Comparison of ENCODE assay signal across 24 cellular contexts in the genomic region with DNA sequence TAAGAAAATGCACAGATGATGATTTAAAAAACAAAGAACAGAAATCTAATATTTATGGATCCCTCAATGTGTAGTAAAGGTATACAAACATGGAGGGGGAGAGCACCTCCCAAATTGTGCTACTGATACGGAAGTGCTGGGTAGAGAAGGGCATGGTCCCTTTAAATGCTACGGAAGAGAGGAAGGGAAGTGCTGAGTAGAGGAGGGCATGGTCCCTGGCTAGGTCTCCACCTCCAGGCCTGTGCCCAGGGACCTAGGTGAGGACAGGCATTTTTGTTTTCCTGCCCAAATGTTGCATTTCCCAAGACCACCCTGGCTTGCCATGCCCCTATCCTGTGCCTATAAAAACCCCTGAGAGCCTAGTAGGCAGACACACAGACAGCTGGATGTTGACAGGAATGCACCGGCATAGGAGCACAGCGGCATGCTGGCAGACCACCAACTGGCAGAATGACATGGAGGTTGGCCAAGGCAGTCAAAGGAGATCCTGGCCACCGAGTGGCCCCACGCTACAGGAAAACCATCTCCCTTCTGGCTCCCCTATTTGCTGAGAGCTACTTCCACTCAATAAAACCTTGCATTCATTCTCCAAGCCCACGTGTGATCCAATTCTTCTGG.
DNase-seq lines count a peak whose midpoint lies in the region; ATAC-seq and TF ChIP-seq lines count a peak whose summit lies in the region.
"Had no signal": no experiment of that assay in that cellular context is flagged by ENCODE, and none has a peak within 500 bp of the region (broad histone marks: within the 10 kb centered on the region; RNA-seq: fewer than 3 reads in every experiment).

No MANE protein-coding gene starts in this region.

- H3K4me3 Mint-ChIP-seq in neural crest cell = no peak overlapping the region
- H3K4me3 Mint-ChIP-seq: activated CD4-positive, alpha-beta T cell treated with anti-CD3 and anti-CD28 coated beads, Interleukin-2, amount 10 ng/mL, durations not matched to agents 7 days and 5 days; activated CD8-positive, alpha-beta memory T cell treated with anti-CD3 and anti-CD28 coated beads, Interleukin-2, amount 10 ng/mL, durations not matched to agents 7 days and 5 days; activated naive CD8-positive, alpha-beta T cell; CD4-positive, alpha-beta T cell; immature natural killer cell; neural progenitor cell; stimulated activated naive B cell treated with anti-CD40 and anti-IgM and Interleukin-4, amounts not matched to agents 10 μg/mL and 1 μg/mL and 100 μg/mL, for 72 hours had no signal

- WGBS in upper lobe of left lung, 2 donors = 50 to 57% methylated on average over 5 to 7 of the region's 7 CpGs

- H3K27me3 Mint-ChIP-seq in neural crest cell (ENCODE audit: low read depth) = peaks cover 19% of the 10 kb centered on the region

- ATAC-seq in RWPE2 (ENCODE audit: low read depth) (peak; percentile 23; the same call in 1 of the 3 replicates), upper lobe of left lung (ENCODE audit: low FRiP score in 2 of 2) (no peak)
- ATAC-seq: activated CD8-positive, alpha-beta memory T cell treated with anti-CD3 and anti-CD28 coated beads, Interleukin-2, amount 10 ng/mL, durations not matched to agents 7 days and 5 days; stimulated activated naive B cell treated with anti-CD40 and anti-IgM and Interleukin-4, amounts not matched to agents 10 μg/mL and 1 μg/mL and 100 μg/mL, for 72 hours had no signal

- TF ChIP-seq EP300 in upper lobe of left lung (IDR thresholded peaks at IDR 0.05) = no peak

- TF ChIP-seq POLR2A in upper lobe of left lung (IDR thresholded peaks at IDR 0.05) = no peak

- no peaks in the 10 kb centered on the region for H3K4me1 Mint-ChIP-seq in neural crest cell
- H3K4me1 Mint-ChIP-seq: activated CD4-positive, alpha-beta T cell treated with anti-CD3 and anti-CD28 coated beads, Interleukin-2, amount 10 ng/mL, durations not matched to agents 7 days and 5 days; activated CD8-positive, alpha-beta memory T cell treated with anti-CD3 and anti-CD28 coated beads, Interleukin-2, amount 10 ng/mL, durations not matched to agents 7 days and 5 days; immature natural killer cell; neural progenitor cell; stimulated activated naive B cell treated with anti-CD40 and anti-IgM and Interleukin-4, amounts not matched to agents 10 μg/mL and 1 μg/mL and 100 μg/mL, for 72 hours had no signal

- no peak overlapping the region for H3K4me3 ChIP-seq in MG63
- H3K4me3 ChIP-seq in RWPE2 (ENCODE audit: severe bottlenecking) = no peak overlapping the region
- no peak overlapping the region for H3K4me3 ChIP-seq in fibroblast of mammary gland (ENCODE audit: control insufficient read depth, low read depth, low read length)
- H3K4me3 ChIP-seq in upper lobe of left lung = no peak overlapping the region
- H3K4me3 ChIP-seq: HAP-1, neural progenitor cell, Peyer's patch had no signal

- H3K36me3 Mint-ChIP-seq in neural crest cell (ENCODE audit: low read depth) = no peaks in the 10 kb centered on the region
- H3K36me3 Mint-ChIP-seq: activated CD8-positive, alpha-beta memory T cell treated with anti-CD3 and anti-CD28 coated beads, Interleukin-2, amount 10 ng/mL, durations not matched to agents 7 days and 5 days; activated naive CD8-positive, alpha-beta T cell; immature natural killer cell; stimulated activated naive B cell treated with anti-CD40 and anti-IgM and Interleukin-4, amounts not matched to agents 10 μg/mL and 1 μg/mL and 100 μg/mL, for 72 hours had no signal

- DNase-seq in MG63 (peak; percentile 60), RWPE2 (ENCODE audit: low spot score) (no peak), fibroblast of mammary gland (ENCODE audit: low read depth) (peak; percentile 16), neural crest cell (ENCODE audit: low read depth, low spot score) (no peak), upper lobe of left lung (no peak), medulla oblongata (ENCODE audit: extremely low spot score) (no peak), HUDEP-2 (lab: John Stamatoyannopoulos, UW; ENCODE audit: unreplicated experiment in 76 of 76) (no peak), NCI-H1105 (lab: John Stamatoyannopoulos, UW) (no peak)
- DNase-seq: activated CD4-positive, alpha-beta T cell treated with anti-CD3 and anti-CD28 coated beads, Interleukin-2, amount 10 ng/mL, durations not matched to agents 7 days and 5 days; activated CD8-positive, alpha-beta memory T cell treated with anti-CD3 and anti-CD28 coated beads, Interleukin-2, amount 10 ng/mL, durations not matched to agents 7 days and 5 days; brain microvascular endothelial cell; CD4-positive, alpha-beta T cell; dermis blood vessel endothelial cell; immature natural killer cell; NCI-H1092; Peyer's patch; small intestine; stimulated activated CD4-positive, alpha-beta T cell treated with anti-CD3 and anti-CD28 coated beads, Interleukin-2, amount 100 ng/mL, for 48 hours; stimulated activated naive B cell treated with anti-CD40 and anti-IgM and Interleukin-4, amounts not matched to agents 10 μg/mL and 1 μg/mL and 100 μg/mL, for 72 hours had no signal

- H3K27me3 ChIP-seq in MG63 (0 out of 2 replicates have a peak, but pooled peaks cover 3% of the 10 kb centered on the region), RWPE2 (ENCODE audit: insufficient read depth, poor library complexity, severe bottlenecking) (no peaks in the 10 kb centered on the region), upper lobe of left lung (no peaks in the 10 kb centered on the region)
- H3K27me3 ChIP-seq: brain microvascular endothelial cell, neural progenitor cell, Peyer's patch, tibial artery had no signal

- H3K27ac ChIP-seq in RWPE2 (ENCODE audit: poor library complexity, severe bottlenecking) (no peak overlapping the region), upper lobe of left lung (no peak overlapping the region)
- H3K27ac ChIP-seq: brain microvascular endothelial cell, neural progenitor cell, Peyer's patch, tibial artery had no signal

- H3K36me3 ChIP-seq in MG63 (no peaks in the 10 kb centered on the region), RWPE2 (ENCODE audit: low read depth) (no peaks in the 10 kb centered on the region), upper lobe of left lung (no peaks in the 10 kb centered on the region)
- H3K36me3 ChIP-seq: brain microvascular endothelial cell, HAP-1, neural progenitor cell, Peyer's patch, tibial artery had no signal

- H3K9me3 Mint-ChIP-seq in neural crest cell = peaks cover 6% of the 10 kb centered on the region

- H3K4me1 ChIP-seq in RWPE2 (ENCODE audit: insufficient read depth, poor library complexity, severe bottlenecking) (no peaks in the 10 kb centered on the region), upper lobe of left lung (no peaks in the 10 kb centered on the region)
- H3K4me1 ChIP-seq: HAP-1, neural progenitor cell, Peyer's patch had no signal

- TF ChIP-seq CTCF in RWPE2 (IDR thresholded peaks at IDR 0.05; ENCODE audit: poor library complexity, severe bottlenecking) (no peak), fibroblast of mammary gland (conservative IDR thresholded peaks at IDR 0.05; ENCODE audit: control insufficient read depth, insufficient read depth, low read depth, low read length) (no peak), neural crest cell (conservative IDR thresholded peaks at IDR 0.05) (no peak), upper lobe of left lung (IDR thresholded peaks at IDR 0.05) (no peak)

- H3K9me3 ChIP-seq in MG63 = peaks cover 10% of the 10 kb centered on the region
- no peaks in the 10 kb centered on the region for H3K9me3 ChIP-seq in RWPE2 (ENCODE audit: severe bottlenecking)
- H3K9me3 ChIP-seq in upper lobe of left lung = peaks cover 0 to 3% (median 0%) of the 10 kb centered on the region in 4 donors
- H3K9me3 ChIP-seq: HAP-1, Peyer's patch had no signal

- H3K27ac Mint-ChIP-seq in neural crest cell (ENCODE audit: unreplicated experiment) = peak overlapping the region; percentile 35
- H3K27ac Mint-ChIP-seq: activated CD4-positive, alpha-beta T cell treated with anti-CD3 and anti-CD28 coated beads, Interleukin-2, amount 10 ng/mL, durations not matched to agents 7 days and 5 days; activated CD8-positive, alpha-beta memory T cell treated with anti-CD3 and anti-CD28 coated beads, Interleukin-2, amount 10 ng/mL, durations not matched to agents 7 days and 5 days; activated naive CD8-positive, alpha-beta T cell; CD4-positive, alpha-beta T cell; immature natural killer cell; neural progenitor cell; progenitor cell of endocrine pancreas; stimulated activated naive B cell treated with anti-CD40 and anti-IgM and Interleukin-4, amounts not matched to agents 10 μg/mL and 1 μg/mL and 100 μg/mL, for 72 hours had no signal

Comparison
In these comparisons a context has a peak if more than half of its experiments do, and no peak if none do; other contexts are left out.
1. DNase-seq: peak in MG63 (single experiment) and fibroblast of mammary gland (single experiment); none in RWPE2 (single experiment), neural crest cell (single experiment), upper lobe of left lung (0 of 2), medulla oblongata (single experiment), HUDEP-2 (0 of 76) and NCI-H1105 (single experiment).